In genomic region chr3:14266361-14266760, GRCh38 we compare ENCODE assay signal across 12 cellular contexts.
A peak's percentile ranks its signal among the peaks of the same experiment; 100 is the strongest.
DNase-seq lines count a peak whose midpoint lies in the region; ATAC-seq and TF ChIP-seq lines count a peak whose summit lies in the region.
"Had no signal": no experiment of that assay in that cellular context is flagged by ENCODE, and none has a peak within 500 bp of the region (broad histone marks: within the 10 kb centered on the region; RNA-seq: fewer than 3 reads in every experiment).

No MANE protein-coding gene starts in this region.

- WGBS in H9 (ENCODE audit: extremely low coverage, insufficient read length, low lambda C conversion rate), result no CpG with 5 or more reads among the region's 12 CpGs
- 59 to 69% methylated on average over 12 of the region's 12 CpGs for WGBS in body of pancreas, 2 donors
- 80 to 92% (median 87%) methylated on average over 12 of the region's 12 CpGs for WGBS in spleen, 5 donors
- 64 to 80% (median 79%) methylated on average over 11 to 12 of the region's 12 CpGs for WGBS in adrenal gland, 4 donors

- H3K79me2 ChIP-seq in H9 (ENCODE audit: insufficient read depth, low read length), result no peaks in the 10 kb centered on the region

- peaks cover 0 to 3% (median 2%) of the 10 kb centered on the region in 3 experiments; a peak in 1 of 7 replicates for H3K36me3 Mint-ChIP-seq in H9 (ENCODE audit: insufficient read depth in 1 of 3, low read depth in 3 of 3)
- H3K36me3 Mint-ChIP-seq in naive thymus-derived CD8-positive, alpha-beta T cell, result no peaks in the 10 kb centered on the region

- ATAC-seq in body of pancreas (peak; percentile 39), GM21367 (IDR thresholded peaks at IDR 0.05; ENCODE audit: unreplicated experiment) (no peak)
- ATAC-seq in naive thymus-derived CD8-positive, alpha-beta T cell, result no peak

- H3K9ac ChIP-seq in H9 (ENCODE audit: extremely low read depth, insufficient read length, low read length), result no peak overlapping the region

- TF ChIP-seq POLR2A in body of pancreas (IDR thresholded peaks at IDR 0.05) (no peak), spleen (IDR thresholded peaks at IDR 0.05) (no peak), adrenal gland (IDR thresholded peaks at IDR 0.05) (no peak)

- no peaks in the 10 kb centered on the region for H3K9me3 ChIP-seq in H9 (ENCODE audit: control insufficient read depth, low read depth, low read length)
- H3K9me3 ChIP-seq in body of pancreas, result no peaks in the 10 kb centered on the region
- peaks cover 0 to 5% (median 2%) of the 10 kb centered on the region in 8 donors for H3K9me3 ChIP-seq in spleen
- no peaks in the 10 kb centered on the region for H3K9me3 ChIP-seq in adrenal gland (replicated peaks in 1 of 3)

- intact Hi-C loops in body of pancreas (cut with DNase I), result no loop called here
- intact Hi-C loops in spleen (cut with DNase I; ENCODE audit: low total_unique reads), result no loop called here
- intact Hi-C loops in adrenal gland (cut with DNase I), result no loop called here

- H3K23ac ChIP-seq in H9 (ENCODE audit: insufficient read length, low read depth, low read length), result no peak overlapping the region

- H3K4me1 ChIP-seq in H9 (ENCODE audit: insufficient read depth, low read length) (no peaks in the 10 kb centered on the region; the same call in 1 of the 2 replicates), body of pancreas (no peaks in the 10 kb centered on the region), spleen (peaks cover 0 to 7% (median 3%) of the 10 kb centered on the region in 6 donors), adrenal gland (replicated peaks in 1 of 2) (no peaks in the 10 kb centered on the region)

- no peak overlapping the region for H2BK5ac ChIP-seq in H9 (ENCODE audit: insufficient read length, low read length)

- H2AFZ ChIP-seq in H9 (ENCODE audit: low read length), result no peak overlapping the region

- H2BK120ac ChIP-seq in H9 (ENCODE audit: low read depth, low read length, poor library complexity, severe bottlenecking), result no peak overlapping the region

- H2AK5ac ChIP-seq in H9 (ENCODE audit: insufficient read length, low read length), result no peak overlapping the region

- H3K4me3 Mint-ChIP-seq in H9, result no peak overlapping the region
- H3K4me3 Mint-ChIP-seq in naive thymus-derived CD8-positive, alpha-beta T cell, result no peak overlapping the region
- H3K4me3 Mint-ChIP-seq: activated CD4-positive, alpha-beta T cell treated with anti-CD3 and anti-CD28 coated beads, Interleukin-2, amount 10 ng/mL, durations not matched to agents 7 days and 5 days had no signal

- H3K36me3 ChIP-seq in body of pancreas (replicated peaks in 1 of 2; ENCODE audit: insufficient read depth in 1 of 2, low read depth in 2 of 2), result no peaks in the 10 kb centered on the region
- H3K36me3 ChIP-seq in spleen, result no peaks in the 10 kb centered on the region
- no peaks in the 10 kb centered on the region for H3K36me3 ChIP-seq in adrenal gland (replicated peaks in 1 of 2)

- H2BK20ac ChIP-seq in H9 (ENCODE audit: low read depth, low read length, poor library complexity, severe bottlenecking), result no peak overlapping the region

- no peak overlapping the region for H2BK15ac ChIP-seq in H9 (ENCODE audit: low read depth, low read length)

- no peaks in the 10 kb centered on the region for H3K79me1 ChIP-seq in H9 (ENCODE audit: insufficient read depth, low read depth, low read length, poor library complexity, severe bottlenecking)

- H3K4me3 ChIP-seq in body of pancreas (no peak overlapping the region), spleen (no peak overlapping the region), adrenal gland (no peak overlapping the region)

- H3K9me3 Mint-ChIP-seq in H9, result peaks cover 9 to 18% of the 10 kb centered on the region in 2 experiments; a peak in 4 of 5 replicates
- peaks cover 0 to 3% (median 0%) of the 10 kb centered on the region in 9 donors for H3K9me3 Mint-ChIP-seq in naive thymus-derived CD8-positive, alpha-beta T cell
- H3K9me3 Mint-ChIP-seq: activated CD4-positive, alpha-beta T cell treated with anti-CD3 and anti-CD28 coated beads, Interleukin-2, amount 10 ng/mL, durations not matched to agents 7 days and 5 days had no signal

- peaks cover 5% of the 10 kb centered on the region for H3K27me3 Mint-ChIP-seq in H9 (ENCODE audit: low read depth)
- H3K27me3 Mint-ChIP-seq in naive thymus-derived CD8-positive, alpha-beta T cell, result no peaks in the 10 kb centered on the region

- no peak for TF ChIP-seq CTCF in H9 (conservative IDR thresholded peaks at IDR 0.05)
- no peak for TF ChIP-seq CTCF in body of pancreas (IDR thresholded peaks at IDR 0.05)
- no peak for TF ChIP-seq CTCF in spleen (IDR thresholded peaks at IDR 0.05 in 8 of 11, conservative IDR thresholded peaks at IDR 0.05 in 3 of 11)
- TF ChIP-seq CTCF in adrenal gland (IDR thresholded peaks at IDR 0.05), result no peak

- no peak overlapping the region for H3K18ac ChIP-seq in H9 (ENCODE audit: insufficient read length, low read depth, low read length)

- no peak overlapping the region for H3K4ac ChIP-seq in H9 (ENCODE audit: low read depth, low read length)

- no peaks in the 10 kb centered on the region for H3K23me2 ChIP-seq in H9 (ENCODE audit: insufficient read length, low read depth, low read length, poor library complexity, severe bottlenecking)

- H4K91ac ChIP-seq in H9 (ENCODE audit: insufficient read length, low read depth, low read length), result no peak overlapping the region

- no peak for DNase-seq in H9
- peak in 1 of 4 donors; percentile 41 for DNase-seq in body of pancreas
- peak; percentile 55 for DNase-seq in inferior parietal cortex (ENCODE audit: extremely low spot score)
- DNase-seq in spleen, result peak; percentile 51
- no peak for DNase-seq in adrenal gland
- no peak for DNase-seq in naive thymus-derived CD8-positive, alpha-beta T cell
- DNase-seq: activated CD4-positive, alpha-beta T cell treated with anti-CD3 and anti-CD28 coated beads, Interleukin-2, amount 10 ng/mL, durations not matched to agents 7 days and 5 days; activated gamma-delta T cell treated with Interleukin-2 at 50 U/mL for 16 hours; DMS 273 treated with DMSO at 0.1 percent for 48 hours; MV-4-11; stimulated activated CD4-positive, alpha-beta T cell treated with anti-CD3 and anti-CD28 coated beads, Interleukin-15, amount 100 ng/mL, for 24 hours had no signal

- H3K56ac ChIP-seq in H9 (ENCODE audit: insufficient read length, low read depth, low read length), result no peak overlapping the region

- POLR2A ChIA-PET in naive thymus-derived CD8-positive, alpha-beta T cell (lab: Charles Lee), result no interaction called here

- H3K27ac ChIP-seq in H9 (ENCODE audit: insufficient read length, low read depth, low read length), result no peak overlapping the region
- no peak overlapping the region for H3K27ac ChIP-seq in body of pancreas
- no peak overlapping the region for H3K27ac ChIP-seq in spleen
- H3K27ac ChIP-seq in adrenal gland, result no peak overlapping the region

- no peaks in the 10 kb centered on the region for H3K27me3 ChIP-seq in H9 (ENCODE audit: insufficient read depth, low read length)
- no peaks in the 10 kb centered on the region for H3K27me3 ChIP-seq in body of pancreas
- H3K27me3 ChIP-seq in spleen (replicated peaks in 1 of 7), result no peaks in the 10 kb centered on the region
- H3K27me3 ChIP-seq in adrenal gland, result no peaks in the 10 kb centered on the region

- peaks cover 7 to 18% of the 10 kb centered on the region in 2 experiments; a peak in 3 of 4 replicates for H3K4me1 Mint-ChIP-seq in H9
- no peaks in the 10 kb centered on the region for H3K4me1 Mint-ChIP-seq in naive thymus-derived CD8-positive, alpha-beta T cell
- H3K4me1 Mint-ChIP-seq: activated CD4-positive, alpha-beta T cell treated with anti-CD3 and anti-CD28 coated beads, Interleukin-2, amount 10 ng/mL, durations not matched to agents 7 days and 5 days had no signal

- no peak overlapping the region for H2BK12ac ChIP-seq in H9 (ENCODE audit: insufficient read length, low read depth, low read length)

- no peak overlapping the region for H3T11ph ChIP-seq in H9 (ENCODE audit: low read length)

- no peaks in the 10 kb centered on the region for H4K20me1 ChIP-seq in H9 (ENCODE audit: control insufficient read depth, insufficient read depth, insufficient read length)

- no peak overlapping the region for H4K8ac ChIP-seq in H9 (replicated peaks; ENCODE audit: insufficient read length, low read depth, low read length)

- H3K4me2 ChIP-seq in H9 (ENCODE audit: insufficient read depth, insufficient read length, low read length), result no peak overlapping the region

- no peak overlapping the region for H3K14ac ChIP-seq in H9 (ENCODE audit: insufficient read depth, low read length)

- H3K27ac Mint-ChIP-seq in H9, result peak overlapping the region in 2 of 3 experiments; percentile 13 to 78; a peak in 3 of 7 replicates
- H3K27ac Mint-ChIP-seq in naive thymus-derived CD8-positive, alpha-beta T cell, result no peak overlapping the region
- H3K27ac Mint-ChIP-seq: activated CD4-positive, alpha-beta T cell treated with anti-CD3 and anti-CD28 coated beads, Interleukin-2, amount 10 ng/mL, durations not matched to agents 7 days and 5 days had no signal

- no peak overlapping the region for H4K5ac ChIP-seq in H9 (ENCODE audit: insufficient read length, low read depth, low read length)

Comparison
In these comparisons a context has a peak if more than half of its experiments do, and no peak if none do; other contexts are left out.
1. DNase-seq: peak in inferior parietal cortex (single experiment) and spleen (single experiment); none in H9 (single experiment), adrenal gland (0 of 7) and naive thymus-derived CD8-positive, alpha-beta T cell (0 of 10).
2. H3K27ac Mint-ChIP-seq: peak in H9 (2 of 3); none in naive thymus-derived CD8-positive, alpha-beta T cell (0 of 10).